In genomic region chr9:136204838-136205706, GRCh38 we compare ENCODE assay signal across 9 cellular contexts. TPM values are rescaled to one million over a fixed set of nuclear protein-coding genes. Genes with fewer than 3 reads are reported as not detected.
DNase-seq lines count a peak whose midpoint lies in the region; ATAC-seq and TF ChIP-seq lines count a peak whose summit lies in the region.
"Had no signal": no experiment of that assay in that cellular context is flagged by ENCODE, and none has a peak within 500 bp of the region (broad histone marks: within the 10 kb centered on the region; RNA-seq: fewer than 3 reads in every experiment).

Gene LHX3, minus strand, starts transcription at chr9:136205128. Its CDS starts 116 bp downstream, at chr9:136205012.

- H3K4me1 ChIP-seq in iPS-15b (ENCODE audit: control insufficient read depth, insufficient read depth, low read length), result peaks cover 3% of the 10 kb centered on the region
- no peaks in the 10 kb centered on the region for H3K4me1 ChIP-seq in thyroid gland

- BruUV-seq in MCF 10A (replicated peaks; lab: Mats Ljungman, UMichigan), result no TSS peak

- 0 to 7% methylated on average over 4 to 15 of the region's 70 CpGs for WGBS in thyroid gland, 2 donors

- H3K27ac ChIP-seq in thyroid gland, result no peak within 1 kb of the TSS

- CTCF ChIA-PET in activated CD4-positive, alpha-beta memory T cell treated with anti-CD3 and anti-CD28 coated beads for 36 hours (lab: Charles Lee), result interaction anchor here (1.5 kb wide), 1 partner anchor 8 kb away, joined by 4 read pairs; no protein-coding TSS in a partner anchor
- CTCF ChIA-PET in MCF 10A (lab: Yijun Ruan, JAX), result interaction anchor here (1.4 kb wide), 1 partner anchor 79 kb away, joined by 7 read pairs; no protein-coding TSS in a partner anchor

- intact Hi-C loops in Right ventricle myocardium inferior (cut with DNase I), result no loop called here
- intact Hi-C loops in cardiac septum (cut with DNase I), result no loop called here
- intact Hi-C loops in activated CD4-positive, alpha-beta memory T cell treated with anti-CD3 and anti-CD28 coated beads for 36 hours (cut with micrococcal nuclease), result no loop called here
- intact Hi-C loops in thyroid gland (cut with DNase I), result no loop called here
- intact Hi-C loops in MCF 10A (cut with micrococcal nuclease), result no loop called here

- H3K9ac ChIP-seq in iPS-15b (ENCODE audit: low read depth, low read length), result no peak within 1 kb of the TSS

- no peak within 1 kb of the TSS for H3K4me3 Mint-ChIP-seq in activated CD4-positive, alpha-beta memory T cell treated with anti-CD3 and anti-CD28 coated beads for 36 hours
- no peak within 1 kb of the TSS for H3K4me3 Mint-ChIP-seq in MCF 10A (ENCODE audit: unreplicated experiment)

- POLR2A ChIA-PET in activated CD4-positive, alpha-beta memory T cell treated with anti-CD3 and anti-CD28 coated beads for 36 hours (lab: Charles Lee), result no interaction called here
- POLR2A ChIA-PET in MCF 10A (lab: Yijun Ruan, JAX), result no interaction called here

- H3K9me3 ChIP-seq in iPS-15b (ENCODE audit: control insufficient read depth, insufficient read depth, low read length) (no peaks in the 10 kb centered on the region), thyroid gland (no peaks in the 10 kb centered on the region)

- DNase-seq in Right ventricle myocardium inferior (ENCODE audit: missing footprints) (peak; percentile 67), cardiac septum (ENCODE audit: low spot score) (no peak), thyroid gland (peak; percentile 18 to 21), MCF 10A (ENCODE audit: unreplicated experiment) (no peak), mucosa of gallbladder (ENCODE audit: low spot score) (no peak)
- peak; percentile 28 for DNase-seq in activated CD4-positive, alpha-beta memory T cell treated with anti-CD3 and anti-CD28 coated beads for 36 hours

- no peaks in the 10 kb centered on the region for H3K4me1 Mint-ChIP-seq in activated CD4-positive, alpha-beta memory T cell treated with anti-CD3 and anti-CD28 coated beads for 36 hours (ENCODE audit: low read depth)
- no peaks in the 10 kb centered on the region for H3K4me1 Mint-ChIP-seq in MCF 10A (ENCODE audit: insufficient read depth, unreplicated experiment)

- no peak for TF ChIP-seq POLR2A in thyroid gland (IDR thresholded peaks at IDR 0.05)

- H3K27ac Mint-ChIP-seq in activated CD4-positive, alpha-beta memory T cell treated with anti-CD3 and anti-CD28 coated beads for 36 hours, result no peak within 1 kb of the TSS
- no peak within 1 kb of the TSS for H3K27ac Mint-ChIP-seq in MCF 10A (ENCODE audit: low read depth, unreplicated experiment)

- H3K9me3 Mint-ChIP-seq in activated CD4-positive, alpha-beta memory T cell treated with anti-CD3 and anti-CD28 coated beads for 36 hours, result no peaks in the 10 kb centered on the region
- H3K9me3 Mint-ChIP-seq in MCF 10A (ENCODE audit: unreplicated experiment), result no peaks in the 10 kb centered on the region

- ATAC-seq in Right ventricle myocardium inferior, result peak; percentile 38
- no peak for ATAC-seq in GM19463 (IDR thresholded peaks at IDR 0.05; ENCODE audit: unreplicated experiment)

- H3K27me3 ChIP-seq in iPS-15b (ENCODE audit: control insufficient read depth, insufficient read depth, low read length) (peaks cover 42% of the 10 kb centered on the region), thyroid gland (peaks cover 11% of the 10 kb centered on the region)

- peaks cover 26% of the 10 kb centered on the region for H3K27me3 Mint-ChIP-seq in activated CD4-positive, alpha-beta memory T cell treated with anti-CD3 and anti-CD28 coated beads for 36 hours
- H3K27me3 Mint-ChIP-seq in MCF 10A (ENCODE audit: insufficient read depth, unreplicated experiment), result peaks cover 11% of the 10 kb centered on the region

- H3K36me3 ChIP-seq in iPS-15b (ENCODE audit: control insufficient read depth, insufficient read depth, low read length) (peaks cover 8% of the 10 kb centered on the region), thyroid gland (peaks cover 6 to 7% of the 10 kb centered on the region in 2 donors)

- H3K4me3 ChIP-seq in iPS-15b (ENCODE audit: low read depth, low read length) (peak within 1 kb of the TSS; percentile 8), thyroid gland (replicated peaks in 1 of 3) (no peak within 1 kb of the TSS)

- TF ChIP-seq CTCF in thyroid gland (IDR thresholded peaks at IDR 0.05) (no peak), MCF 10A (IDR thresholded peaks at IDR 0.05; ENCODE audit: unreplicated experiment) (no peak)

- peaks cover 10% of the 10 kb centered on the region for H3K36me3 Mint-ChIP-seq in activated CD4-positive, alpha-beta memory T cell treated with anti-CD3 and anti-CD28 coated beads for 36 hours
- H3K36me3 Mint-ChIP-seq in MCF 10A (ENCODE audit: insufficient read depth, unreplicated experiment), result peaks cover 22% of the 10 kb centered on the region

RNA-seq across cellular contexts. Expression of gene LHX3, which starts in this region (rescaled TPM):
- not detected for total RNA-seq in Right ventricle myocardium inferior
- not detected for total RNA-seq in cardiac septum
- not detected for total RNA-seq in activated CD4-positive, alpha-beta memory T cell treated with anti-CD3 and anti-CD28 coated beads for 36 hours
- not detected for total RNA-seq in thyroid gland
- 0.22 and 0.26 TPM in 2 replicates for total RNA-seq in MCF 10A (2022)
- total RNA-seq in mucosa of gallbladder, result not detected
- total RNA-seq: astrocyte had no signal

Comparison
In these comparisons a context has a peak if more than half of its experiments do, and no peak if none do; other contexts are left out.
1. Peak in DNase-seq and ATAC-seq in Right ventricle myocardium inferior; RNA of the gene not detected or under 1 TPM.
2. Peak in DNase-seq in activated CD4-positive, alpha-beta memory T cell treated with anti-CD3 and anti-CD28 coated beads for 36 hours; RNA of the gene not detected or under 1 TPM.
3. Peak in DNase-seq in thyroid gland; RNA of the gene not detected or under 1 TPM.